1 cellular context compared by ENCODE assay signal in the genomic region with DNA sequence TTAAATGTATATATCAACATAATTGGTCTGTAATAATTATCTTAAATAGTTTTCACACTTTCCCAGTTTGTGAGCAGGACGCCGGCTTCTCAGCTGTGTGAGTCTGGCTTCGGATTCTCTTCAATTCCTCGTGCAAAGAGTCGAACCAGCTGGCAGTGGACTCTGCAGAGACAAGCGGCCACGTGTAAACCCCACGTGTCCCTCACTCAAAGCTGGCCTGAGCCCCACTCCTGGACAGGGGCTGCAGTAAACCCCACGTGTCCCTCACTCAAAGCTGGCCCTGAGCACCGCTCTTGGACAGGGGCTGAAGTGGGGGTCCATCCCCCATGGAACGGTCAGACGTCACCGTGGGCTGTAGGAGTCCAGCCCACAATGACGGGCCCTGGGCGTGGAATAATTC.
TF ChIP-seq lines count a peak whose summit lies in the region.

No MANE protein-coding gene starts in this region.

TF ChIP-seq in K562, 482 proteins besides CTCF, POLR2A, EP300 and RAD21:
- TF ChIP-seq, protein P1, sequence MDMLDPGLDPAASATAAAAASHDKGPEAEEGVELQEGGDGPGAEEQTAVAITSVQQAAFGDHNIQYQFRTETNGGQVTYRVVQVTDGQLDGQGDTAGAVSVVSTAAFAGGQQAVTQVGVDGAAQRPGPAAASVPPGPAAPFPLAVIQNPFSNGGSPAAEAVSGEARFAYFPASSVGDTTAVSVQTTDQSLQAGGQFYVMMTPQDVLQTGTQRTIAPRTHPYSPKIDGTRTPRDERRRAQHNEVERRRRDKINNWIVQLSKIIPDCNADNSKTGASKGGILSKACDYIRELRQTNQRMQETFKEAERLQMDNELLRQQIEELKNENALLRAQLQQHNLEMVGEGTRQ (CRISPR knock-in tag; IDR thresholded peaks at IDR 0.05): no peak
- 0 out of 2 replicates have a peak, but pooled peaks have one; percentile 21 for TF ChIP-seq POLR2G (IDR thresholded peaks at IDR 0.05; ENCODE audit: low read depth, low read length)
TF ChIP-seq in K562: peak in this region for 1.
